8 cellular contexts compared by ENCODE assay signal in genomic region chr12:24561411-24561871, GRCh38.
DNase-seq lines count a peak whose midpoint lies in the region; ATAC-seq, FAIRE-seq and TF ChIP-seq lines count a peak whose summit lies in the region.

No MANE protein-coding gene starts in this region.

- no peaks in the 10 kb centered on the region for H3F3A ChIP-seq in PC-9 (ENCODE audit: insufficient read depth, low read depth)

- ATAC-seq in GM21360 (IDR thresholded peaks at IDR 0.05; ENCODE audit: unreplicated experiment) = no peak

- H3K4me1 ChIP-seq in endothelial cell of umbilical vein (ENCODE audit: control insufficient read depth, extremely low read depth, insufficient read depth, low read length) (peaks cover 7% of the 10 kb centered on the region), mucosa of rectum (ENCODE audit: control insufficient read depth in 2 of 2, insufficient read depth in 2 of 2, low read length in 2 of 2) (peaks cover 0 to 6% of the 10 kb centered on the region in 2 donors), PC-9 (replicated peaks; ENCODE audit: insufficient read depth) (no peaks in the 10 kb centered on the region)

- H3K36me3 ChIP-seq in endothelial cell of umbilical vein (ENCODE audit: control insufficient read depth in 2 of 2, extremely low read depth in 1 of 2, insufficient read depth in 2 of 2, low read length in 2 of 2) (no peaks in the 10 kb centered on the region), mucosa of rectum (ENCODE audit: control insufficient read depth in 2 of 2, insufficient read depth in 2 of 2, low read length in 2 of 2) (no peaks in the 10 kb centered on the region), PC-9 (ENCODE audit: low read depth) (no peaks in the 10 kb centered on the region)

- H2AFZ ChIP-seq in endothelial cell of umbilical vein (ENCODE audit: low read depth, low read length) (peak overlapping the region; percentile 84), PC-9 (no peak overlapping the region)

- H3K4me2 ChIP-seq in endothelial cell of umbilical vein (ENCODE audit: insufficient read depth, low read length) (peak overlapping the region; percentile 96), PC-9 (no peak overlapping the region)

- H4K20me1 ChIP-seq in endothelial cell of umbilical vein (replicated peaks; ENCODE audit: control insufficient read depth, extremely low read depth, insufficient read depth, low read length) (no peaks in the 10 kb centered on the region), PC-9 (ENCODE audit: insufficient read depth) (no peaks in the 10 kb centered on the region)

- H3K27me3 ChIP-seq in endothelial cell of umbilical vein (ENCODE audit: control insufficient read depth in 2 of 2, insufficient read depth in 2 of 2, low read length in 2 of 2) (peaks cover 22 to 34% of the 10 kb centered on the region in 2 experiments), mucosa of rectum (ENCODE audit: control insufficient read depth in 2 of 2, insufficient read depth in 2 of 2, low read length in 2 of 2) (peaks cover 9 to 17% of the 10 kb centered on the region in 2 donors), PC-9 (ENCODE audit: insufficient read depth, low read depth) (peaks cover 30% of the 10 kb centered on the region)

- no peak for TF ChIP-seq POLR2A in endothelial cell of umbilical vein (IDR thresholded peaks at IDR 0.05; ENCODE audit: low read depth, low read length)

- BruUV-seq in endothelial cell of umbilical vein (replicated peaks; lab: Mats Ljungman, UMichigan) = no TSS peak
- no TSS peak for BruUV-seq in PC-9 (replicated peaks; lab: Mats Ljungman, UMichigan)

- H3K27ac ChIP-seq in endothelial cell of umbilical vein (ENCODE audit: insufficient read depth, low read depth, low read length) (no peak overlapping the region), mucosa of rectum (ENCODE audit: low read depth in 2 of 2, low read length in 2 of 2) (peak overlapping the region; percentile 62 to 70), PC-9 (no peak overlapping the region)

- TF ChIP-seq CTCF in endothelial cell of umbilical vein (IDR thresholded peaks at IDR 0.05; ENCODE audit: extremely low read depth in 1 of 2, insufficient read depth in 1 of 2, low read depth in 1 of 2, low read length in 2 of 2) = no peak
- TF ChIP-seq CTCF in PC-9 (conservative IDR thresholded peaks at IDR 0.05) = no peak

- POLR2A ChIA-PET in endothelial cell of umbilical vein (lab: Charles Lee) (no interaction called here), PC-9 (lab: Charles Lee; ENCODE audit: unreplicated experiment) (no interaction called here)

- H3K79me2 ChIP-seq in endothelial cell of umbilical vein (ENCODE audit: control insufficient read depth, insufficient read depth, low read length) (no peaks in the 10 kb centered on the region), PC-9 (ENCODE audit: low read depth) (no peaks in the 10 kb centered on the region)

- H3K9me3 ChIP-seq in endothelial cell of umbilical vein (replicated peaks; ENCODE audit: control insufficient read depth, insufficient read depth, low read length) (no peaks in the 10 kb centered on the region), mucosa of rectum (ENCODE audit: control insufficient read depth in 2 of 2, low read length in 2 of 2) (no peaks in the 10 kb centered on the region), PC-9 (ENCODE audit: insufficient read depth, low read depth) (no peaks in the 10 kb centered on the region)

- no peaks in the 10 kb centered on the region for H3K9me1 ChIP-seq in endothelial cell of umbilical vein (replicated peaks; ENCODE audit: control insufficient read depth, extremely low read depth, insufficient read depth, low read length)

- H3K9ac ChIP-seq in endothelial cell of umbilical vein (replicated peaks; ENCODE audit: extremely low read depth, insufficient read depth, low read length) = peak overlapping the region; percentile 55
- H3K9ac ChIP-seq in mucosa of rectum (ENCODE audit: low read depth in 1 of 2, low read length in 2 of 2) = peak overlapping the region; percentile 58 to 75

- FAIRE-seq in endothelial cell of umbilical vein (lab: Jason Lieb, UNC) = no peak

- H3K9me2 ChIP-seq in PC-9 (ENCODE audit: insufficient read depth) = no peaks in the 10 kb centered on the region

- dilution Hi-C loops in endothelial cell of umbilical vein (cut with MboI; ENCODE audit: extremely low pct_ligation_motif_present, low sequenced_read_pairs) = no loop called here

- intact Hi-C loops in endothelial cell of umbilical vein (cut with micrococcal nuclease) (loop anchor here (5.0 to 10.0 kb wide), 3 partner anchors 163 to 214 kb away; no protein-coding TSS in a partner anchor), PC-9 (cut with micrococcal nuclease; ENCODE audit: unreplicated experiment) (no loop called here)

- CTCF ChIA-PET in endothelial cell of umbilical vein (lab: Charles Lee) = interaction anchor here (1.6 kb wide), 1 partner anchor 9 kb away, joined by 3 read pairs; no protein-coding TSS in a partner anchor
- CTCF ChIA-PET in PC-9 (lab: Charles Lee) = no interaction called here

- H3K4me3 ChIP-seq in GM08714 (ENCODE audit: low read length) (peak overlapping the region; percentile 72), endothelial cell of umbilical vein (replicated peaks in 1 of 3; ENCODE audit: insufficient read depth in 1 of 3, low read depth in 1 of 3, low read length in 3 of 3) (peak overlapping the region; percentile 43 to 87 (median 73)), mucosa of rectum (ENCODE audit: low read length in 2 of 2) (peak overlapping the region; percentile 69 to 75), PC-9 (no peak overlapping the region)

- peak; percentile 29 for DNase-seq in OCI-M1 (lab: John Stamatoyannopoulos, UW)
- no peak for DNase-seq in endothelial cell of umbilical vein (ENCODE audit: low read depth, low spot score)
- no peak for DNase-seq in PC-9
- no peak for DNase-seq in T-helper 9 cell
- no peak for DNase-seq in DMS79 treated with DMSO at 0.1 percent for 48 hours (lab: John Stamatoyannopoulos, UW)

TF ChIP-seq in endothelial cell of umbilical vein, 7 proteins besides CTCF, POLR2A, EP300 and RAD21:
- TF ChIP-seq GATA2 (IDR thresholded peaks at IDR 0.05; ENCODE audit: insufficient read depth, insufficient read length, low read depth, low read length) (no peak), FOS (IDR thresholded peaks at IDR 0.05; ENCODE audit: borderline replicate concordance, insufficient read depth, low read length) (no peak), JUN (IDR thresholded peaks at IDR 0.05; ENCODE audit: borderline replicate concordance, insufficient read depth, insufficient read length, low read depth) (no peak), MYC (IDR thresholded peaks at IDR 0.05; ENCODE audit: low read depth, low read length) (no peak), POLR2AphosphoS5 (IDR thresholded peaks at IDR 0.05; ENCODE audit: insufficient read depth, low read depth, low read length) (no peak), EZH2 (IDR thresholded peaks at IDR 0.05; ENCODE audit: borderline replicate concordance, low read depth, low read length, severe bottlenecking) (no peak), MAX (IDR thresholded peaks at IDR 0.05; ENCODE audit: insufficient read depth, insufficient read length) (no peak)

Comparison
In these comparisons a context has a peak if more than half of its experiments do, and no peak if none do; other contexts are left out.
1. H3K27ac ChIP-seq: peak in mucosa of rectum (2 of 2); none in endothelial cell of umbilical vein (single experiment) and PC-9 (single experiment).